ENCODE assay signal across 8 cellular contexts in the genomic region with DNA sequence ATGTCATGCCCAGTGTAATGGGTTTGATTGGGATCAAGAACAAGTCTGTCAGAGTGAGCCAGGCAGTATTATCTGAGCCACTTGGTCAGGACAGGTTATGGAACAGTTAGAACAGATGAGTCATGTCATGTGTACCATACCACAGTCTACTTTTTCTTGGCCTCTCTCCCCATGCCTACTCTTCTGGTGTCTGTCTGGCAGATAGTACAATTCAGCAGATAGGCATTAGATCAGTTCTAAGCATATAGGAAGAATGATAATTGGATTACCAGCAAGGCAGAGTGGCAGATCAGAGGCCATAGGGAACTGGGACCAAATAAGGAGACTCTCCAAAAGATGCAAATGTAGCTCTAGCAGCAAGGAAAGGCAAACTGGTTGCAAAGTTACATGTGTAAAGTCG. TPM values are rescaled to one million over a fixed set of nuclear protein-coding genes. Genes with fewer than 3 reads are reported as not detected.
DNase-seq lines count a peak whose midpoint lies in the region; ATAC-seq and TF ChIP-seq lines count a peak whose summit lies in the region.

No MANE protein-coding gene starts in this region.

- no peaks in the 10 kb centered on the region for H3K27me3 ChIP-seq in CD8-positive, alpha-beta memory T cell (ENCODE audit: insufficient read depth, low read length, poor library complexity, severe bottlenecking)

- no peaks in the 10 kb centered on the region for H3K36me3 ChIP-seq in CD8-positive, alpha-beta memory T cell (ENCODE audit: insufficient read depth, low read length)

- H3K27ac ChIP-seq in CD8-positive, alpha-beta memory T cell (ENCODE audit: low read depth, low read length), result no peak overlapping the region

- no peaks in the 10 kb centered on the region for H3K27me3 Mint-ChIP-seq in mesothelial cell of epicardium (ENCODE audit: low read depth)
- no peaks in the 10 kb centered on the region for H3K27me3 Mint-ChIP-seq in CD8-positive, alpha-beta memory T cell

- POLR2A ChIA-PET in CD8-positive, alpha-beta memory T cell (lab: Charles Lee), result no interaction called here

- CTCF ChIA-PET in CD8-positive, alpha-beta memory T cell (lab: Charles Lee), result no interaction called here

- DNase-seq in astrocyte of the spinal cord (ENCODE audit: low read depth, low spot score) (peak; percentile 62), mesothelial cell of epicardium (ENCODE audit: low spot score in 2 of 2, unreplicated experiment in 2 of 2) (no peak), iPS-NIHi11 (ENCODE audit: low spot score) (no peak), COLO829 (ENCODE audit: low spot score) (no peak)
- no peak for DNase-seq in CD8-positive, alpha-beta memory T cell
- DNase-seq in stimulated activated CD4-positive, alpha-beta T cell treated with anti-CD3 and anti-CD28 coated beads, Interleukin-15, amount 100 ng/mL, for 24 hours, result no peak

- H3K4me1 Mint-ChIP-seq in mesothelial cell of epicardium, result peaks cover 44% of the 10 kb centered on the region
- peaks cover 44 to 71% (median 66%) of the 10 kb centered on the region in 3 donors for H3K4me1 Mint-ChIP-seq in CD8-positive, alpha-beta memory T cell

- H3K9me3 Mint-ChIP-seq in mesothelial cell of epicardium, result no peaks in the 10 kb centered on the region
- no peaks in the 10 kb centered on the region for H3K9me3 Mint-ChIP-seq in CD8-positive, alpha-beta memory T cell

- H3K27ac Mint-ChIP-seq in mesothelial cell of epicardium, result peak overlapping the region; percentile 36
- H3K27ac Mint-ChIP-seq in CD8-positive, alpha-beta memory T cell, result peak overlapping the region in 2 of 8 donors; percentile 30 to 42

- peaks cover 25% of the 10 kb centered on the region for H3K4me1 ChIP-seq in CD8-positive, alpha-beta memory T cell (ENCODE audit: insufficient read depth, low read length)

- TF ChIP-seq CTCF in astrocyte of the spinal cord (IDR thresholded peaks at IDR 0.05; ENCODE audit: low read depth, low read length), result no peak
- no peak for TF ChIP-seq CTCF in mesothelial cell of epicardium (IDR thresholded peaks at IDR 0.05; ENCODE audit: unreplicated experiment)

- no peak overlapping the region for H3K4me3 ChIP-seq in astrocyte of the spinal cord (ENCODE audit: low read depth, low read length)
- no peak overlapping the region for H3K4me3 ChIP-seq in CD8-positive, alpha-beta memory T cell (ENCODE audit: low read length)

- H3K4me3 Mint-ChIP-seq in mesothelial cell of epicardium, result no peak overlapping the region
- no peak overlapping the region for H3K4me3 Mint-ChIP-seq in CD8-positive, alpha-beta memory T cell

- H3K36me3 Mint-ChIP-seq in mesothelial cell of epicardium, result peaks cover 16% of the 10 kb centered on the region
- peaks cover 5 to 21% (median 11%) of the 10 kb centered on the region in 3 donors for H3K36me3 Mint-ChIP-seq in CD8-positive, alpha-beta memory T cell

- in situ Hi-C loops in astrocyte of the spinal cord (cut with HindIII; ENCODE audit: low sequenced_read_pairs), result no loop called here

- ATAC-seq in GM18499 (IDR thresholded peaks at IDR 0.05; ENCODE audit: insufficient read depth, unreplicated experiment) (peak; percentile 41), HG03280 (IDR thresholded peaks at IDR 0.05; ENCODE audit: unreplicated experiment) (peak; percentile 47)

- no peaks in the 10 kb centered on the region for H3K9me3 ChIP-seq in CD8-positive, alpha-beta memory T cell (ENCODE audit: low read length)

RNA-seq across cellular contexts. Expression of gene FBXO34, which starts 30.5 kb away (rescaled TPM):
- 35.9 to 38.7 TPM (median 38.0 TPM) in 3 replicates for total RNA-seq in mesothelial cell of epicardium
- total RNA-seq in CD8-positive, alpha-beta memory T cell, result 10 to 100 TPM; 16.2 to 17.9 TPM
- polyA plus RNA-seq in CD8-positive, alpha-beta memory T cell, result 37.1 TPM
